In genomic region chr1:40404670-40405462, GRCh38 we compare ENCODE assay signal across 8 cellular contexts. TPM values are rescaled to one million over a fixed set of nuclear protein-coding genes. Genes with fewer than 3 reads are reported as not detected.
DNase-seq lines count a peak whose midpoint lies in the region; ATAC-seq and TF ChIP-seq lines count a peak whose summit lies in the region.

No MANE protein-coding gene starts in this region.

- no peak overlapping the region for H3K4me2 ChIP-seq in mammary epithelial cell (ENCODE audit: insufficient read depth, low read depth, low read length)

- no peaks in the 10 kb centered on the region for H4K20me1 ChIP-seq in mammary epithelial cell (ENCODE audit: insufficient read depth, low read length)

- H3K4me1 ChIP-seq in mammary epithelial cell (ENCODE audit: insufficient read depth, low read length) (no peaks in the 10 kb centered on the region), tibial nerve (peaks cover 0 to 15% (median 4%) of the 10 kb centered on the region in 4 donors)

- H2AFZ ChIP-seq in mammary epithelial cell (ENCODE audit: low read depth, low read length), result peak overlapping the region; percentile 51

- ATAC-seq in GM21381 (IDR thresholded peaks at IDR 0.05; ENCODE audit: unreplicated experiment), result no peak

- no peak overlapping the region for H3K27ac ChIP-seq in mammary epithelial cell (ENCODE audit: insufficient read depth, low read depth, low read length)
- H3K27ac ChIP-seq in tibial nerve, result peak overlapping the region in 2 of 4 donors; percentile 12 to 58

- DNase-seq in NCI-H2171 treated with DMSO at 0.1 percent for 48 hours (lab: John Stamatoyannopoulos, UW) (peak; percentile 75), NCI-H2171 (lab: John Stamatoyannopoulos, UW) (no peak), KG1 (lab: John Stamatoyannopoulos, UW) (peak; percentile 27), RKO (ENCODE audit: low spot score) (peak; percentile 74), mammary epithelial cell (peak; percentile 30), kidney tubule cell (ENCODE audit: low spot score) (peak; percentile 64), tibial nerve (ENCODE audit: low spot score in 2 of 2) (no peak)

- peaks cover 26% of the 10 kb centered on the region for H3K79me2 ChIP-seq in mammary epithelial cell (ENCODE audit: insufficient read depth, low read length)

- TF ChIP-seq POLR2A in tibial nerve (IDR thresholded peaks at IDR 0.05), result no peak

- intact Hi-C loops in mammary epithelial cell (cut with micrococcal nuclease), result loop anchor here (1.0 to 2.0 kb wide), 4 partner anchors 66 to 320 kb away; no protein-coding TSS in a partner anchor

- in situ Hi-C loops in mammary epithelial cell (cut with MboI; ENCODE audit: low sequenced_read_pairs in 2 of 2), result loop anchor here in 1 of 2 donors (5.0 kb wide), 1 partner anchor 263 kb away; no protein-coding TSS in a partner anchor

- WGBS in mammary epithelial cell (ENCODE audit: low coverage, missing lambda C conversion rate), result 57% methylated on average over 11 of the region's 11 CpGs
- 46 to 50% methylated on average over 11 of the region's 11 CpGs for WGBS in tibial nerve, 2 donors

- H3K9me3 ChIP-seq in mammary epithelial cell (replicated peaks; ENCODE audit: insufficient read depth, low read length) (no peaks in the 10 kb centered on the region), tibial nerve (no peaks in the 10 kb centered on the region)

- CTCF ChIA-PET in mammary epithelial cell (lab: Charles Lee; ENCODE audit: low non-redundant PET), result interaction anchor here (0.5 to 1.0 kb wide), 9 partner anchors 22 to 261 kb away, joined by 3 to 21 read pairs (median 3); no protein-coding TSS in a partner anchor

- no peak for TF ChIP-seq EP300 in tibial nerve (IDR thresholded peaks at IDR 0.05)

- peak; percentile 72 to 79 for TF ChIP-seq CTCF in mammary epithelial cell (conservative IDR thresholded peaks at IDR 0.05 in 1 of 2, IDR thresholded peaks at IDR 0.05 in 1 of 2; ENCODE audit: extremely low read depth in 1 of 2, insufficient read depth in 1 of 2, low read depth in 1 of 2, low read length in 2 of 2)
- peak; percentile 71 to 87 (median 81) for TF ChIP-seq CTCF in tibial nerve (IDR thresholded peaks at IDR 0.05)

- H3K36me3 ChIP-seq in mammary epithelial cell (ENCODE audit: insufficient read depth, low read length), result no peaks in the 10 kb centered on the region
- H3K36me3 ChIP-seq in tibial nerve, result peaks cover 0 to 18% (median 0%) of the 10 kb centered on the region in 3 donors

- H3K4me3 ChIP-seq in mammary epithelial cell (replicated peaks in 1 of 3; ENCODE audit: insufficient read depth in 1 of 3, low read depth in 2 of 3, low read length in 3 of 3) (no peak overlapping the region), tibial nerve (no peak overlapping the region)

- dilution Hi-C loops in mammary epithelial cell (cut with HindIII; ENCODE audit: low sequenced_read_pairs), result loop anchor here (5.0 kb wide), 1 partner anchor 33 kb away; the partner anchor contains the start of gene SMAP2

- H3K27me3 ChIP-seq in mammary epithelial cell (ENCODE audit: insufficient read depth, low read length) (no peaks in the 10 kb centered on the region), tibial nerve (no peaks in the 10 kb centered on the region)

- no peak overlapping the region for H3K9ac ChIP-seq in mammary epithelial cell (ENCODE audit: insufficient read depth, low read length)

- BruUV-seq in mammary epithelial cell (replicated peaks; lab: Mats Ljungman, UMichigan), result no TSS peak

RNA-seq across cellular contexts. Expression of gene SMAP2, which starts 31.3 kb away (rescaled TPM):
- total RNA-seq in mammary epithelial cell, result 10 to 100 TPM; 17.5 to 20.5 TPM
- polyA plus RNA-seq in mammary epithelial cell, result 17.2 TPM
- 39.2 TPM for polyA minus RNA-seq in mammary epithelial cell
- total RNA-seq in tibial nerve, result 10 to 100 TPM; 36.7 to 55.2 (median 45.1) TPM

RNA-seq across cellular contexts. Expression of gene ZFP69B, which starts 45.4 kb away (rescaled TPM):
- total RNA-seq in mammary epithelial cell, result 10 to 100 TPM in 1 of 2 donors, 1 to 10 TPM in 1; 6.7 to 10.1 TPM
- polyA plus RNA-seq in mammary epithelial cell, result 2.9 TPM
- not detected for polyA minus RNA-seq in mammary epithelial cell
- total RNA-seq in tibial nerve, result 1 to 10 TPM in 2 of 4 donors, under 1 TPM in 2; 0.39 to 2.3 (median 1.3) TPM

Comparison
In these comparisons a context has a peak if more than half of its experiments do, and no peak if none do; other contexts are left out.
1. DNase-seq: peak in NCI-H2171 treated with DMSO at 0.1 percent for 48 hours (single experiment), KG1 (single experiment), RKO (single experiment), mammary epithelial cell (single experiment) and kidney tubule cell (single experiment); none in NCI-H2171 (single experiment) and tibial nerve (0 of 2).